8 cellular contexts compared by ENCODE assay signal in genomic region chr7:97872025-97872669, GRCh38. TPM values are rescaled to one million over a fixed set of nuclear protein-coding genes. Genes with fewer than 3 reads are reported as not detected.
DNase-seq lines count a peak whose midpoint lies in the region; ATAC-seq and TF ChIP-seq lines count a peak whose summit lies in the region.

A gene with protein sequence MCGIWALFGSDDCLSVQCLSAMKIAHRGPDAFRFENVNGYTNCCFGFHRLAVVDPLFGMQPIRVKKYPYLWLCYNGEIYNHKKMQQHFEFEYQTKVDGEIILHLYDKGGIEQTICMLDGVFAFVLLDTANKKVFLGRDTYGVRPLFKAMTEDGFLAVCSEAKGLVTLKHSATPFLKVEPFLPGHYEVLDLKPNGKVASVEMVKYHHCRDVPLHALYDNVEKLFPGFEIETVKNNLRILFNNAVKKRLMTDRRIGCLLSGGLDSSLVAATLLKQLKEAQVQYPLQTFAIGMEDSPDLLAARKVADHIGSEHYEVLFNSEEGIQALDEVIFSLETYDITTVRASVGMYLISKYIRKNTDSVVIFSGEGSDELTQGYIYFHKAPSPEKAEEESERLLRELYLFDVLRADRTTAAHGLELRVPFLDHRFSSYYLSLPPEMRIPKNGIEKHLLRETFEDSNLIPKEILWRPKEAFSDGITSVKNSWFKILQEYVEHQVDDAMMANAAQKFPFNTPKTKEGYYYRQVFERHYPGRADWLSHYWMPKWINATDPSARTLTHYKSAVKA (minus strand): TSS chr7:97872408. CDS start chr7:97869156, 3,252 bp downstream.

- TSS peak; percentile 72 for BruUV-seq in Panc1 (replicated peaks; lab: Mats Ljungman, UMichigan)

- H3K27me3 Mint-ChIP-seq in activated T-cell treated with anti-CD3 and anti-CD28 coated beads, Interleukin-2, amount 50 U/mL, for 4 hours (ENCODE audit: low read depth): no peaks in the 10 kb centered on the region

- TF ChIP-seq CTCF in Panc1 (IDR thresholded peaks at IDR 0.05): no peak

- peaks cover 8% of the 10 kb centered on the region for H3K4me1 Mint-ChIP-seq in activated T-cell treated with anti-CD3 and anti-CD28 coated beads, Interleukin-2, amount 50 U/mL, for 4 hours (ENCODE audit: low read depth)

- peak within 1 kb of the TSS; percentile 91 to 92 for H3K4me3 ChIP-seq in Panc1 (ENCODE audit: low read depth in 2 of 2, low read length in 2 of 2)
- peak within 1 kb of the TSS; percentile 63 to 80 for H3K4me3 ChIP-seq in muscle layer of colon (ENCODE audit: low read depth in 1 of 2, low read length in 2 of 2)

- peaks cover 8% of the 10 kb centered on the region; the same call in 1 of the 2 replicates for H3K4me1 ChIP-seq in Panc1 (ENCODE audit: control insufficient read depth, insufficient read depth, low read length)
- H3K4me1 ChIP-seq in muscle layer of colon (ENCODE audit: insufficient read depth, low read length): no peaks in the 10 kb centered on the region

- in situ Hi-C loops in Panc1 (cut with HindIII; ENCODE audit: low pct_unique_long_range_greater_than_20kb, low sequenced_read_pairs): no loop called here

- ATAC-seq in GM21619 (IDR thresholded peaks at IDR 0.05; ENCODE audit: unreplicated experiment) (peak; percentile 98), Panc1 (peak; percentile 100), esophagus mucosa (peak; percentile 100)
- peak; percentile 96 to 97 for ATAC-seq in activated T-cell treated with anti-CD3 and anti-CD28 coated beads, Interleukin-2, amount 50 U/mL, for 4 hours

- H3K9me3 Mint-ChIP-seq in activated T-cell treated with anti-CD3 and anti-CD28 coated beads, Interleukin-2, amount 50 U/mL, for 4 hours: no peaks in the 10 kb centered on the region

- CTCF ChIA-PET in Panc1 (lab: Charles Lee): interaction anchor here (0.5 to 0.6 kb wide), 3 partner anchors 18 to 731 kb away, joined by 3 to 7 read pairs (median 5); no protein-coding TSS in a partner anchor

- H3K27me3 ChIP-seq in Panc1 (ENCODE audit: control insufficient read depth, insufficient read depth, low read length) (no peaks in the 10 kb centered on the region), muscle layer of colon (ENCODE audit: control insufficient read depth in 1 of 2, insufficient read depth in 2 of 2, low read length in 2 of 2) (no peaks in the 10 kb centered on the region)

- H3K9me3 ChIP-seq in Panc1 (ENCODE audit: control insufficient read depth, insufficient read depth, low read depth, low read length) (no peaks in the 10 kb centered on the region), muscle layer of colon (ENCODE audit: low read length) (no peaks in the 10 kb centered on the region)

- H3K36me3 Mint-ChIP-seq in activated T-cell treated with anti-CD3 and anti-CD28 coated beads, Interleukin-2, amount 50 U/mL, for 4 hours (ENCODE audit: insufficient read depth): peaks cover 23% of the 10 kb centered on the region

- H3K4me3 Mint-ChIP-seq in activated T-cell treated with anti-CD3 and anti-CD28 coated beads, Interleukin-2, amount 50 U/mL, for 4 hours: peak within 1 kb of the TSS; percentile 92

- H3K27ac ChIP-seq in Panc1 (ENCODE audit: low read length) (peak within 1 kb of the TSS; percentile 74; the same call in 1 of the 2 replicates), muscle layer of colon (ENCODE audit: low read depth, low read length) (peak within 1 kb of the TSS; percentile 77)

- no peaks in the 10 kb centered on the region for H3K36me3 ChIP-seq in Panc1 (ENCODE audit: control insufficient read depth, insufficient read depth, low read length)
- H3K36me3 ChIP-seq in muscle layer of colon (ENCODE audit: insufficient read depth, low read length): no peaks in the 10 kb centered on the region

- peak within 1 kb of the TSS; percentile 49 for H3K9ac ChIP-seq in muscle layer of colon (ENCODE audit: low read length)

- TF ChIP-seq EP300 in Ishikawa (IDR thresholded peaks at IDR 0.05; ENCODE audit: borderline replicate concordance): no peak

- intact Hi-C loops in Panc1 (cut with micrococcal nuclease; ENCODE audit: unreplicated experiment): loop anchor here (5.0 kb wide), 1 partner anchor 55 kb away; no protein-coding TSS in a partner anchor

- peak; percentile 92 for DNase-seq in DMS153 (lab: John Stamatoyannopoulos, UW)
- DNase-seq in Panc1 (ENCODE audit: low read depth, low spot score): peak; percentile 90
- peak; percentile 87 for DNase-seq in activated T-cell treated with anti-CD3 and anti-CD28 coated beads, Interleukin-2, amount 50 U/mL, for 4 hours
- peak; percentile 61 to 64 for DNase-seq in stimulated activated CD8-positive, alpha-beta memory T cell treated with anti-CD3 and anti-CD28 coated beads, Interleukin-7, amount 100 ng/mL, for 1 hour (ENCODE audit: low read depth in 2 of 2)

- POLR2A ChIA-PET in Panc1 (lab: Charles Lee): interaction anchor here (0.7 kb wide), 1 partner anchor 101 kb away, joined by 5 read pairs; no protein-coding TSS in a partner anchor

- no peak for TF ChIP-seq RAD21 in Ishikawa (IDR thresholded peaks at IDR 0.05; ENCODE audit: low read depth)

TF ChIP-seq in Ishikawa, 13 proteins besides CTCF, POLR2A, EP300 and RAD21:
- TF ChIP-seq CREB1 (IDR thresholded peaks at IDR 0.05; ENCODE audit: low read depth) (0 out of 2 replicates have a peak, but pooled peaks have one; percentile 6), TEAD4 (IDR thresholded peaks at IDR 0.05) (no peak), YY1 (IDR thresholded peaks at IDR 0.05; ENCODE audit: low read depth) (no peak), FOXM1 (IDR thresholded peaks at IDR 0.05; ENCODE audit: borderline replicate concordance, low read depth) (no peak), TCF12 (IDR thresholded peaks at IDR 0.05; ENCODE audit: low read depth) (no peak), ZBTB7A (IDR thresholded peaks at IDR 0.05; ENCODE audit: low read depth) (no peak), EGR1 (IDR thresholded peaks at IDR 0.05) (no peak), CEBPB (IDR thresholded peaks at IDR 0.05) (peak; percentile 70), NFIC (IDR thresholded peaks at IDR 0.05) (0 out of 2 replicates have a peak, but pooled peaks have one; percentile 13), TAF1 (IDR thresholded peaks at IDR 0.05; ENCODE audit: low read depth) (peak; percentile 78)
- TF ChIP-seq, protein P1, sequence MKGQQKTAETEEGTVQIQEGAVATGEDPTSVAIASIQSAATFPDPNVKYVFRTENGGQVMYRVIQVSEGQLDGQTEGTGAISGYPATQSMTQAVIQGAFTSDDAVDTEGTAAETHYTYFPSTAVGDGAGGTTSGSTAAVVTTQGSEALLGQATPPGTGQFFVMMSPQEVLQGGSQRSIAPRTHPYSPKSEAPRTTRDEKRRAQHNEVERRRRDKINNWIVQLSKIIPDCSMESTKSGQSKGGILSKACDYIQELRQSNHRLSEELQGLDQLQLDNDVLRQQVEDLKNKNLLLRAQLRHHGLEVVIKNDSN (IDR thresholded peaks at IDR 0.05): no peak
- TF ChIP-seq, protein P2, sequence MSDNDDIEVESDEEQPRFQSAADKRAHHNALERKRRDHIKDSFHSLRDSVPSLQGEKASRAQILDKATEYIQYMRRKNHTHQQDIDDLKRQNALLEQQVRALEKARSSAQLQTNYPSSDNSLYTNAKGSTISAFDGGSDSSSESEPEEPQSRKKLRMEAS (IDR thresholded peaks at IDR 0.05): peak; percentile 90
- TF ChIP-seq, protein P3, sequence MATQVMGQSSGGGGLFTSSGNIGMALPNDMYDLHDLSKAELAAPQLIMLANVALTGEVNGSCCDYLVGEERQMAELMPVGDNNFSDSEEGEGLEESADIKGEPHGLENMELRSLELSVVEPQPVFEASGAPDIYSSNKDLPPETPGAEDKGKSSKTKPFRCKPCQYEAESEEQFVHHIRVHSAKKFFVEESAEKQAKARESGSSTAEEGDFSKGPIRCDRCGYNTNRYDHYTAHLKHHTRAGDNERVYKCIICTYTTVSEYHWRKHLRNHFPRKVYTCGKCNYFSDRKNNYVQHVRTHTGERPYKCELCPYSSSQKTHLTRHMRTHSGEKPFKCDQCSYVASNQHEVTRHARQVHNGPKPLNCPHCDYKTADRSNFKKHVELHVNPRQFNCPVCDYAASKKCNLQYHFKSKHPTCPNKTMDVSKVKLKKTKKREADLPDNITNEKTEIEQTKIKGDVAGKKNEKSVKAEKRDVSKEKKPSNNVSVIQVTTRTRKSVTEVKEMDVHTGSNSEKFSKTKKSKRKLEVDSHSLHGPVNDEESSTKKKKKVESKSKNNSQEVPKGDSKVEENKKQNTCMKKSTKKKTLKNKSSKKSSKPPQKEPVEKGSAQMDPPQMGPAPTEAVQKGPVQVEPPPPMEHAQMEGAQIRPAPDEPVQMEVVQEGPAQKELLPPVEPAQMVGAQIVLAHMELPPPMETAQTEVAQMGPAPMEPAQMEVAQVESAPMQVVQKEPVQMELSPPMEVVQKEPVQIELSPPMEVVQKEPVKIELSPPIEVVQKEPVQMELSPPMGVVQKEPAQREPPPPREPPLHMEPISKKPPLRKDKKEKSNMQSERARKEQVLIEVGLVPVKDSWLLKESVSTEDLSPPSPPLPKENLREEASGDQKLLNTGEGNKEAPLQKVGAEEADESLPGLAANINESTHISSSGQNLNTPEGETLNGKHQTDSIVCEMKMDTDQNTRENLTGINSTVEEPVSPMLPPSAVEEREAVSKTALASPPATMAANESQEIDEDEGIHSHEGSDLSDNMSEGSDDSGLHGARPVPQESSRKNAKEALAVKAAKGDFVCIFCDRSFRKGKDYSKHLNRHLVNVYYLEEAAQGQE (IDR thresholded peaks at IDR 0.05; ENCODE audit: low read depth): no peak
TF ChIP-seq in Ishikawa: peak in this region for 5.

RNA-seq across cellular contexts. Expression of the gene that starts here (rescaled TPM):
- total RNA-seq in Panc1 (2021; ENCODE audit: unreplicated experiment): 91.4 TPM
- polyA plus RNA-seq in Panc1 (2012; ENCODE audit: insufficient read length): 158 TPM
- total RNA-seq in activated T-cell treated with anti-CD3 and anti-CD28 coated beads, Interleukin-2, amount 50 U/mL, for 4 hours: 100 to 1,000 TPM; 100 to 142 (median 120) TPM
- 49.7 TPM for total RNA-seq in esophagus mucosa

Comparison
In these comparisons a context has a peak if more than half of its experiments do, and no peak if none do; other contexts are left out.
1. Peak in every context shown above with its lines: DNase-seq, ATAC-seq, H3K4me3 ChIP-seq and H3K27ac ChIP-seq.